Comparison of ENCODE assay signal across 22 cellular contexts in the genomic region with DNA sequence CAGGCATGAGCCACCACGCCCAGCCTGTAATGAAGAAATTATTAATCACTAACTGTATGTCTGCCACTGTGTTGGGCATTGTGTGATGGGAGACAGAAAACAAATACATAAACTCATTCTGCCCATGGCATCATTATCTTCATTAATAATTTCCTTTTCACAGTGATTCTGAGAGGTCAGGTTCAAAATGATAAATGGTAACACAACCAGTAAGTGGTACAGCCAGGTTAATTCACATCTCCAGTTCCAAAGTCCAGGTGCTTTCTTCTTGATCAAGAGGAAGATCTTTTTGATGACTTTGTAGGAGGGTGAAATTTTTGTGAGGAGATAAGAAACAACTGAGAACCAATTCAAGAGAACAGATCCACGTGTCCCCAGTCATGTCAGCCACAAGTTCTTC.
"Had no signal": no experiment of that assay in that cellular context is flagged by ENCODE, and none has a peak within 500 bp of the region (broad histone marks: within the 10 kb centered on the region; RNA-seq: fewer than 3 reads in every experiment).

No MANE protein-coding gene starts in this region.

- H3K27me3 Mint-ChIP-seq: activated naive CD8-positive, alpha-beta T cell treated with anti-CD3 and anti-CD28 coated beads, Interleukin-2, amount 10 ng/mL, durations not matched to agents 7 days and 5 days; effector memory CD8-positive, alpha-beta T cell; naive thymus-derived CD4-positive, alpha-beta T cell; progenitor cell of endocrine pancreas; stimulated activated naive CD8-positive, alpha-beta T cell treated with anti-CD3 and anti-CD28 coated beads, Interleukin-15, Interleukin-2, amounts not matched to agents 100 ng/mL and 50 ng/mL, for 24 hours had no signal

- H3K27ac Mint-ChIP-seq: activated naive CD8-positive, alpha-beta T cell treated with anti-CD3 and anti-CD28 coated beads, Interleukin-2, amount 10 ng/mL, durations not matched to agents 7 days and 5 days; progenitor cell of endocrine pancreas; stimulated activated naive CD8-positive, alpha-beta T cell treated with anti-CD3 and anti-CD28 coated beads, Interleukin-15, Interleukin-2, amounts not matched to agents 100 ng/mL and 50 ng/mL, for 24 hours had no signal

- H3K4me1 Mint-ChIP-seq: activated naive CD8-positive, alpha-beta T cell treated with anti-CD3 and anti-CD28 coated beads, Interleukin-2, amount 10 ng/mL, durations not matched to agents 7 days and 5 days had no signal

- H3K4me1 ChIP-seq: colonic mucosa, spleen, tibial artery had no signal

- H3K9me3 Mint-ChIP-seq: activated naive CD8-positive, alpha-beta T cell treated with anti-CD3 and anti-CD28 coated beads, Interleukin-2, amount 10 ng/mL, durations not matched to agents 7 days and 5 days; effector memory CD8-positive, alpha-beta T cell; naive thymus-derived CD4-positive, alpha-beta T cell; stimulated activated naive CD8-positive, alpha-beta T cell treated with anti-CD3 and anti-CD28 coated beads, Interleukin-15, Interleukin-2, amounts not matched to agents 100 ng/mL and 50 ng/mL, for 24 hours had no signal

- H3K36me3 ChIP-seq: colonic mucosa, tibial artery, WERI-Rb-1 had no signal

- ATAC-seq: effector memory CD8-positive, alpha-beta T cell; esophagus mucosa; left lobe of liver; naive thymus-derived CD4-positive, alpha-beta T cell had no signal

- H3K4me3 Mint-ChIP-seq: activated naive CD8-positive, alpha-beta T cell treated with anti-CD3 and anti-CD28 coated beads, Interleukin-2, amount 10 ng/mL, durations not matched to agents 7 days and 5 days; effector memory CD8-positive, alpha-beta T cell; naive thymus-derived CD4-positive, alpha-beta T cell; stimulated activated naive CD8-positive, alpha-beta T cell treated with anti-CD3 and anti-CD28 coated beads, Interleukin-15, Interleukin-2, amounts not matched to agents 100 ng/mL and 50 ng/mL, for 24 hours had no signal

- H3K27me3 ChIP-seq: colonic mucosa, dorsolateral prefrontal cortex, spleen, tibial artery had no signal

- H3K9me3 ChIP-seq: colonic mucosa, SK-N-SH, spleen, tibial artery had no signal

- DNase-seq: activated CD4-positive, alpha-beta T cell treated with anti-CD3 and anti-CD28 coated beads, Interleukin-2, amount 50 U/mL, for 48 hours; activated CD4-positive, CD25-positive, alpha-beta regulatory T cell treated with anti-CD3 and anti-CD28 coated beads, Interleukin-2, amount 50 U/mL, for 72 hours; activated gamma-delta T cell; activated naive CD8-positive, alpha-beta T cell treated with anti-CD3 and anti-CD28 coated beads, Interleukin-2, amount 10 ng/mL, durations not matched to agents 7 days and 5 days; activated T-cell treated with anti-CD3 and anti-CD28 coated beads, Interleukin-2, amount 50 U/mL, for 48 hours; amygdala; colonic mucosa; dorsolateral prefrontal cortex; effector memory CD8-positive, alpha-beta T cell; foreskin melanocyte; naive thymus-derived CD4-positive, alpha-beta T cell; retina; SK-N-SH; spleen; stimulated activated CD4-positive, alpha-beta T cell treated with anti-CD3 and anti-CD28 coated beads, Interleukin-4, amount 100 ng/mL, for 1 hour; tibial artery; WERI-Rb-1 had no signal

- H3K4me3 ChIP-seq: colonic mucosa, dorsolateral prefrontal cortex, lung, spleen, tibial artery had no signal

- H3K27ac ChIP-seq: colonic mucosa, dorsolateral prefrontal cortex, spleen, tibial artery, WERI-Rb-1 had no signal
